ENCODE assay signal across 1 cellular context in genomic region chr7:16265184-16265804, GRCh38.
A peak's percentile ranks its signal among the peaks of the same experiment; 100 is the strongest.
TF ChIP-seq lines count a peak whose summit lies in the region.

No MANE protein-coding gene starts in this region.

TF ChIP-seq in K562, 482 proteins besides CTCF, POLR2A, EP300 and RAD21 (continued from another document and continues in another):
- TF ChIP-seq ZNF518B (CRISPR knock-in tag; IDR thresholded peaks at IDR 0.05) (no peak), RFX7 (CRISPR knock-in tag; IDR thresholded peaks at IDR 0.05) (no peak), LCOR (CRISPR knock-in tag; IDR thresholded peaks at IDR 0.05) (no peak), EWSR1 (IDR thresholded peaks at IDR 0.05; ENCODE audit: borderline replicate concordance, low read depth, partially characterized antibody) (no peak), DNMT1 (IDR thresholded peaks at IDR 0.05) (no peak), HNRNPH1 (optimal IDR thresholded peaks at IDR 0.05; ENCODE audit: low read depth, low read length) (no peak), HDAC6 (IDR thresholded peaks at IDR 0.05; ENCODE audit: low read depth, low read length) (no peak), C11orf30 (IDR thresholded peaks at IDR 0.05; ENCODE audit: low read depth) (peak; percentile 50; the same call in 1 of the 2 replicates), EZH2 (IDR thresholded peaks at IDR 0.05; ENCODE audit: borderline replicate concordance, low read depth, low read length) (no peak), ZNF586 (CRISPR knock-in tag; conservative IDR thresholded peaks at IDR 0.05) (no peak), CTBP1 (IDR thresholded peaks at IDR 0.05; ENCODE audit: borderline replicate concordance) (peak; percentile 33; the same call in 1 of the 2 replicates), NR0B1 (IDR thresholded peaks at IDR 0.05; ENCODE audit: partially characterized antibody) (no peak), CREB5 (CRISPR knock-in tag; IDR thresholded peaks at IDR 0.05) (peak; percentile 56; the same call in 1 of the 2 replicates), MYNN (IDR thresholded peaks at IDR 0.05) (peak; percentile 89), MYNN (CRISPR knock-in tag; IDR thresholded peaks at IDR 0.05) (no peak), CREM (IDR thresholded peaks at IDR 0.05; ENCODE audit: low read depth) (no peak), KAT8 (IDR thresholded peaks at IDR 0.05; ENCODE audit: low read depth) (no peak), SRSF3 (IDR thresholded peaks at IDR 0.05; ENCODE audit: insufficient read depth, low read length) (no peak), ZNF696 (CRISPR knock-in tag; conservative IDR thresholded peaks at IDR 0.05) (no peak), ZKSCAN8 (CRISPR knock-in tag; IDR thresholded peaks at IDR 0.05) (no peak), ZNF644 (tag; IDR thresholded peaks at IDR 0.05; ENCODE audit: low read depth) (peak; percentile 35; the same call in 1 of the 2 replicates), HSF4 (CRISPR knock-in tag; IDR thresholded peaks at IDR 0.05; ENCODE audit: borderline replicate concordance) (no peak), ELF4 (CRISPR knock-in tag; IDR thresholded peaks at IDR 0.05) (0 out of 2 replicates have a peak, but pooled peaks have one; percentile 8), BDP1 (IDR thresholded peaks at IDR 0.05; ENCODE audit: insufficient read depth, insufficient read length) (no peak), PTBP1 (IDR thresholded peaks at IDR 0.05; ENCODE audit: low read depth, low read length) (no peak), KAT7 (CRISPR knock-in tag; IDR thresholded peaks at IDR 0.05; ENCODE audit: borderline replicate concordance) (no peak), NCOA2 (IDR thresholded peaks at IDR 0.05; ENCODE audit: partially characterized antibody in 2 of 2) (no peak), LARP7 (IDR thresholded peaks at IDR 0.05) (no peak), CLOCK (CRISPR knock-in tag; IDR thresholded peaks at IDR 0.05; ENCODE audit: borderline replicate concordance) (no peak), GATA2 (CRISPR knock-in tag; IDR thresholded peaks at IDR 0.05) (no peak), HDAC8 (tag; IDR thresholded peaks at IDR 0.05) (no peak), PHB2 (IDR thresholded peaks at IDR 0.05; ENCODE audit: low read depth) (no peak), PRMT5 (CRISPR knock-in tag; IDR thresholded peaks at IDR 0.05) (no peak), SMARCA5 (IDR thresholded peaks at IDR 0.05) (no peak), PHF20 (IDR thresholded peaks at IDR 0.05; ENCODE audit: partially characterized antibody) (no peak), POLR2H (tag; IDR thresholded peaks at IDR 0.05; ENCODE audit: low read depth) (peak; percentile 86), ZEB2 (IDR thresholded peaks at IDR 0.05) (no peak), RNF2 (IDR thresholded peaks at IDR 0.05) (0 out of 2 replicates have a peak, but pooled peaks have one; percentile 47), MBD2 (IDR thresholded peaks at IDR 0.05; ENCODE audit: borderline replicate concordance, low read depth) (0 out of 2 replicates have a peak, but pooled peaks have one; percentile 27), HEY1 (CRISPR knock-in tag; IDR thresholded peaks at IDR 0.05; ENCODE audit: borderline replicate concordance) (no peak), ADNP (tag; IDR thresholded peaks at IDR 0.05) (no peak), ZNF165 (CRISPR knock-in tag; IDR thresholded peaks at IDR 0.05; ENCODE audit: borderline replicate concordance) (no peak), MCM2 (IDR thresholded peaks at IDR 0.05; ENCODE audit: low read depth) (no peak), CHCHD3 (CRISPR knock-in tag; IDR thresholded peaks at IDR 0.05) (no peak), MYC (IDR thresholded peaks at IDR 0.05; ENCODE audit: low read depth, low read length) (no peak), MYC (CRISPR knock-in tag; IDR thresholded peaks at IDR 0.05; ENCODE audit: borderline replicate concordance, low read depth) (no peak), ZNF12 (CRISPR knock-in tag; IDR thresholded peaks at IDR 0.05) (no peak)
- TF ChIP-seq, protein P1, sequence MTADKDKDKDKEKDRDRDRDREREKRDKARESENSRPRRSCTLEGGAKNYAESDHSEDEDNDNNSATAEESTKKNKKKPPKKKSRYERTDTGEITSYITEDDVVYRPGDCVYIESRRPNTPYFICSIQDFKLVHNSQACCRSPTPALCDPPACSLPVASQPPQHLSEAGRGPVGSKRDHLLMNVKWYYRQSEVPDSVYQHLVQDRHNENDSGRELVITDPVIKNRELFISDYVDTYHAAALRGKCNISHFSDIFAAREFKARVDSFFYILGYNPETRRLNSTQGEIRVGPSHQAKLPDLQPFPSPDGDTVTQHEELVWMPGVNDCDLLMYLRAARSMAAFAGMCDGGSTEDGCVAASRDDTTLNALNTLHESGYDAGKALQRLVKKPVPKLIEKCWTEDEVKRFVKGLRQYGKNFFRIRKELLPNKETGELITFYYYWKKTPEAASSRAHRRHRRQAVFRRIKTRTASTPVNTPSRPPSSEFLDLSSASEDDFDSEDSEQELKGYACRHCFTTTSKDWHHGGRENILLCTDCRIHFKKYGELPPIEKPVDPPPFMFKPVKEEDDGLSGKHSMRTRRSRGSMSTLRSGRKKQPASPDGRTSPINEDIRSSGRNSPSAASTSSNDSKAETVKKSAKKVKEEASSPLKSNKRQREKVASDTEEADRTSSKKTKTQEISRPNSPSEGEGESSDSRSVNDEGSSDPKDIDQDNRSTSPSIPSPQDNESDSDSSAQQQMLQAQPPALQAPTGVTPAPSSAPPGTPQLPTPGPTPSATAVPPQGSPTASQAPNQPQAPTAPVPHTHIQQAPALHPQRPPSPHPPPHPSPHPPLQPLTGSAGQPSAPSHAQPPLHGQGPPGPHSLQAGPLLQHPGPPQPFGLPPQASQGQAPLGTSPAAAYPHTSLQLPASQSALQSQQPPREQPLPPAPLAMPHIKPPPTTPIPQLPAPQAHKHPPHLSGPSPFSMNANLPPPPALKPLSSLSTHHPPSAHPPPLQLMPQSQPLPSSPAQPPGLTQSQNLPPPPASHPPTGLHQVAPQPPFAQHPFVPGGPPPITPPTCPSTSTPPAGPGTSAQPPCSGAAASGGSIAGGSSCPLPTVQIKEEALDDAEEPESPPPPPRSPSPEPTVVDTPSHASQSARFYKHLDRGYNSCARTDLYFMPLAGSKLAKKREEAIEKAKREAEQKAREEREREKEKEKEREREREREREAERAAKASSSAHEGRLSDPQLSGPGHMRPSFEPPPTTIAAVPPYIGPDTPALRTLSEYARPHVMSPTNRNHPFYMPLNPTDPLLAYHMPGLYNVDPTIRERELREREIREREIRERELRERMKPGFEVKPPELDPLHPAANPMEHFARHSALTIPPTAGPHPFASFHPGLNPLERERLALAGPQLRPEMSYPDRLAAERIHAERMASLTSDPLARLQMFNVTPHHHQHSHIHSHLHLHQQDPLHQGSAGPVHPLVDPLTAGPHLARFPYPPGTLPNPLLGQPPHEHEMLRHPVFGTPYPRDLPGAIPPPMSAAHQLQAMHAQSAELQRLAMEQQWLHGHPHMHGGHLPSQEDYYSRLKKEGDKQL (CRISPR knock-in tag; IDR thresholded peaks at IDR 0.05; ENCODE audit: borderline replicate concordance) = no peak
- TF ChIP-seq, protein P2, sequence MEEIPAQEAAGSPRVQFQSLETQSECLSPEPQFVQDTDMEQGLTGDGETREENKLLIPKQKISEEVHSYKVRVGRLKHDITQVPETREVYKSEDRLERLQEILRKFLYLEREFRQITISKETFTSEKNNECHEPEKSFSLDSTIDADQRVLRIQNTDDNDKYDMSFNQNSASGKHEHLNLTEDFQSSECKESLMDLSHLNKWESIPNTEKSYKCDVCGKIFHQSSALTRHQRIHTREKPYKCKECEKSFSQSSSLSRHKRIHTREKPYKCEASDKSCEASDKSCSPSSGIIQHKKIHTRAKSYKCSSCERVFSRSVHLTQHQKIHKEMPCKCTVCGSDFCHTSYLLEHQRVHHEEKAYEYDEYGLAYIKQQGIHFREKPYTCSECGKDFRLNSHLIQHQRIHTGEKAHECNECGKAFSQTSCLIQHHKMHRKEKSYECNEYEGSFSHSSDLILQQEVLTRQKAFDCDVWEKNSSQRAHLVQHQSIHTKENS (CRISPR knock-in tag; IDR thresholded peaks at IDR 0.05) = no peak
- TF ChIP-seq, protein P3, sequence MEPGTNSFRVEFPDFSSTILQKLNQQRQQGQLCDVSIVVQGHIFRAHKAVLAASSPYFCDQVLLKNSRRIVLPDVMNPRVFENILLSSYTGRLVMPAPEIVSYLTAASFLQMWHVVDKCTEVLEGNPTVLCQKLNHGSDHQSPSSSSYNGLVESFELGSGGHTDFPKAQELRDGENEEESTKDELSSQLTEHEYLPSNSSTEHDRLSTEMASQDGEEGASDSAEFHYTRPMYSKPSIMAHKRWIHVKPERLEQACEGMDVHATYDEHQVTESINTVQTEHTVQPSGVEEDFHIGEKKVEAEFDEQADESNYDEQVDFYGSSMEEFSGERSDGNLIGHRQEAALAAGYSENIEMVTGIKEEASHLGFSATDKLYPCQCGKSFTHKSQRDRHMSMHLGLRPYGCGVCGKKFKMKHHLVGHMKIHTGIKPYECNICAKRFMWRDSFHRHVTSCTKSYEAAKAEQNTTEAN (CRISPR knock-in tag; IDR thresholded peaks at IDR 0.05) = no peak
